17 cellular contexts compared by ENCODE assay signal in the genomic region with DNA sequence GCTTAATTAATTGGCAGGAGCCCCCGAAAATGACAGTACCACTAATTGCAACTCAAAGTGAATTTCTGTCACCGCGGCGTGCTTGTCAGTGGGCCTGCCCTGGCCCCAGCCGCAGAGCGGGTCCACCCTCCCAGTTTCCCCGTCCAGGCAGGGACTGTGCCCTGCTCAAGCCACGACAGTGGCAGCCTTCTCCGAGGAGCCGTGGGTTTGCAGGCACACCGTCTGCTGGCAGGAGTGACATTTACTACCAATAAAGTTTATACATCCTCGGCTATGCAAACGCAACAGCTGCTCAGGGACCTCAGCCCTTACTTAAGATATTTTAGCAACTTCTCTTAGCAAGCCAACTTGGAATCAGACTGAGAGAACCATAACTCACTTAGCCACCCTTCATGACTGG.
"Had no signal": no experiment of that assay in that cellular context is flagged by ENCODE, and none has a peak within 500 bp of the region (broad histone marks: within the 10 kb centered on the region; RNA-seq: fewer than 3 reads in every experiment).

No MANE protein-coding gene starts in this region.

- DNase-seq: erythroblast; heart left ventricle; hippocampal formation; left ventricle myocardium inferior; mesendoderm; naive B cell; stimulated activated CD4-positive, alpha-beta T cell treated with anti-CD3 and anti-CD28 coated beads, Interleukin-2, amount 100 ng/mL, for 24 hours; stimulated activated CD4-positive, alpha-beta T cell treated with anti-CD3 and anti-CD28 coated beads, Interleukin-4, amount 100 ng/mL, for 4 hours; stimulated activated naive B cell treated with anti-CD40 and anti-IgM and Interleukin-4, amounts not matched to agents 10 μg/mL and 1 μg/mL and 100 μg/mL, for 72 hours; stimulated activated naive CD8-positive, alpha-beta T cell treated with anti-CD3 and anti-CD28 coated beads, Interleukin-15, amount 100 ng/mL, for 72 hours; testis; transverse colon had no signal

- H3K4me3 ChIP-seq: cardiac muscle cell, heart left ventricle, left ventricle myocardium inferior, skin epidermis, testis, transverse colon had no signal

- H3K4me3 Mint-ChIP-seq: naive B cell; stimulated activated naive B cell treated with anti-CD40 and anti-IgM and Interleukin-4, amounts not matched to agents 10 μg/mL and 1 μg/mL and 100 μg/mL, for 72 hours; stimulated activated naive CD8-positive, alpha-beta T cell treated with anti-CD3 and anti-CD28 coated beads, Interleukin-15, amount 100 ng/mL, for 72 hours had no signal

- ATAC-seq: heart left ventricle; sciatic nerve; stimulated activated naive B cell treated with anti-CD40 and anti-IgM and Interleukin-4, amounts not matched to agents 10 μg/mL and 1 μg/mL and 100 μg/mL, for 72 hours; stimulated activated naive CD8-positive, alpha-beta T cell treated with anti-CD3 and anti-CD28 coated beads, Interleukin-15, amount 100 ng/mL, for 72 hours had no signal

- H3K4me1 Mint-ChIP-seq: naive B cell; stimulated activated naive B cell treated with anti-CD40 and anti-IgM and Interleukin-4, amounts not matched to agents 10 μg/mL and 1 μg/mL and 100 μg/mL, for 72 hours; stimulated activated naive CD8-positive, alpha-beta T cell treated with anti-CD3 and anti-CD28 coated beads, Interleukin-15, amount 100 ng/mL, for 72 hours had no signal

- H3K27me3 ChIP-seq: cardiac muscle cell, heart left ventricle, testis, transverse colon had no signal

- H3K36me3 Mint-ChIP-seq: naive B cell; stimulated activated naive B cell treated with anti-CD40 and anti-IgM and Interleukin-4, amounts not matched to agents 10 μg/mL and 1 μg/mL and 100 μg/mL, for 72 hours had no signal

- H3K27ac ChIP-seq: cardiac muscle cell, heart left ventricle, left ventricle myocardium inferior, neutrophil, skin epidermis, testis, transverse colon had no signal

- H3K36me3 ChIP-seq: cardiac muscle cell, neutrophil had no signal

- H3K27ac Mint-ChIP-seq: naive B cell; nephron; stimulated activated naive B cell treated with anti-CD40 and anti-IgM and Interleukin-4, amounts not matched to agents 10 μg/mL and 1 μg/mL and 100 μg/mL, for 72 hours had no signal

- H3K9me3 ChIP-seq: neutrophil, testis, transverse colon had no signal

- H3K4me1 ChIP-seq: heart left ventricle, left ventricle myocardium inferior, testis, transverse colon had no signal
